In genomic region chr6:48057611-48058010, GRCh38 we compare ENCODE assay signal across 19 cellular contexts. TPM values are rescaled to one million over a fixed set of nuclear protein-coding genes. Genes with fewer than 3 reads are reported as not detected.
DNase-seq lines count a peak whose midpoint lies in the region; ATAC-seq and TF ChIP-seq lines count a peak whose summit lies in the region.
"Had no signal": no experiment of that assay in that cellular context is flagged by ENCODE, and none has a peak within 500 bp of the region (broad histone marks: within the 10 kb centered on the region; RNA-seq: fewer than 3 reads in every experiment).

No MANE protein-coding gene starts in this region.

- H3K4me1 ChIP-seq in upper lobe of right lung (no peaks in the 10 kb centered on the region), mucosa of descending colon (ENCODE audit: low read depth) (no peaks in the 10 kb centered on the region)
- H3K4me1 ChIP-seq: BLaER1 had no signal

- no peaks in the 10 kb centered on the region for H3K36me3 ChIP-seq in upper lobe of right lung
- H3K36me3 ChIP-seq in mucosa of descending colon (ENCODE audit: low read depth) = no peaks in the 10 kb centered on the region
- H3K36me3 ChIP-seq: BLaER1 had no signal

- no peak for TF ChIP-seq CTCF in upper lobe of right lung (IDR thresholded peaks at IDR 0.05)
- no peak for TF ChIP-seq CTCF in mucosa of descending colon (IDR thresholded peaks at IDR 0.05)

- no peaks in the 10 kb centered on the region for H3K27me3 ChIP-seq in upper lobe of right lung
- H3K27me3 ChIP-seq: BLaER1 had no signal

- intact Hi-C loops in upper lobe of right lung (cut with DNase I) = no loop called here
- intact Hi-C loops in mucosa of descending colon (cut with DNase I, micrococcal nuclease) = no loop called here

- DNase-seq in Ammon's horn (ENCODE audit: low spot score) (peak; percentile 32), MV-4-11 (lab: John Stamatoyannopoulos, UW) (peak; percentile 47), globus pallidus (ENCODE audit: low spot score) (peak; percentile 38), upper lobe of right lung (no peak), mucosa of descending colon (no peak)
- DNase-seq in central memory CD4-positive, alpha-beta T cell = no peak
- DNase-seq: CD4-positive, alpha-beta T cell; CD8-positive, alpha-beta memory T cell; DMS 273 treated with DMSO at 0.1 percent for 48 hours; DMS79; EL; GDM1; GM23248; H7; HCEC 1CT had no signal

- no peak overlapping the region for H3K27ac ChIP-seq in upper lobe of right lung
- H3K27ac ChIP-seq: BLaER1, C4-2B, GM23248 had no signal

- H3K9me3 ChIP-seq in upper lobe of right lung = no peaks in the 10 kb centered on the region
- no peaks in the 10 kb centered on the region for H3K9me3 ChIP-seq in mucosa of descending colon
- H3K9me3 ChIP-seq: BLaER1 had no signal

- H3K4me3 ChIP-seq in upper lobe of right lung (no peak overlapping the region), mucosa of descending colon (no peak overlapping the region)
- H3K4me3 ChIP-seq: BLaER1, GM12878, GM23248 had no signal

- ATAC-seq in upper lobe of right lung = peak; percentile 57
- ATAC-seq in mucosa of descending colon = no peak
- ATAC-seq: GM12878 had no signal

RNA-seq across cellular contexts. Expression of gene PTCHD4, which starts 53.4 kb away (rescaled TPM):
- total RNA-seq in upper lobe of right lung (4.1 TPM), mucosa of descending colon (under 1 TPM in 2 of 3 donors, not detected in 1; 0.12 to 0.89 TPM)
- total RNA-seq: B cell; CD4-positive, alpha-beta T cell; CD8-positive, alpha-beta memory T cell had no signal

Comparison
In these comparisons a context has a peak if more than half of its experiments do, and no peak if none do; other contexts are left out.
1. DNase-seq: peak in Ammon's horn (single experiment), MV-4-11 (single experiment) and globus pallidus (single experiment); none in upper lobe of right lung (single experiment), mucosa of descending colon (0 of 3) and central memory CD4-positive, alpha-beta T cell (single experiment).